8 cellular contexts compared by ENCODE assay signal in the genomic region with DNA sequence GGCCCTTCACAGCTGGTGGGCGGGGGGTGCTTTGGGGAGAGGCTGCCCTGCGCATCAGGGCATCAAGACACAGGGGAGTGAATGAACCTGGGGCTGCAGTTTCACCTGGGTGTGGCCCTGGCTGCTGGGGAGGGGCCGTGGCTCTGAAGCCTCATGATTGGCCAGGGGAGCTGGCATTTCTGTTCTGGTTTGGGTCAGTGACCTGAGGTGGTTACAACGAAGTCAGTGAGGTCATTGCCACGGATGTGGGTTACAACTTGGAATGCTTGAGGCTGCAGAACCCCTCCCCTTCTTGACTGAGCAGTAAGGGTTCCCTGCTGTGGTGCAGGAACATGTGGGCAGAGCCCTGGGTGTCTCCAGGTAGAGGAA. TPM values are rescaled to one million over a fixed set of nuclear protein-coding genes. Genes with fewer than 3 reads are reported as not detected.
A peak's percentile ranks its signal among the peaks of the same experiment; 100 is the strongest.
DNase-seq lines count a peak whose midpoint lies in the region.

No MANE protein-coding gene starts in this region.

- H4K8ac ChIP-seq in neuronal stem cell (ENCODE audit: low read depth, low read length), result no peak overlapping the region

- H3K14ac ChIP-seq in neuronal stem cell (ENCODE audit: low read length), result no peak overlapping the region

- no peaks in the 10 kb centered on the region for H3K27me3 ChIP-seq in neuronal stem cell (ENCODE audit: control insufficient read depth in 3 of 3, insufficient read depth in 3 of 3, low read depth in 1 of 3, low read length in 3 of 3)

- H3K4me1 ChIP-seq in neuronal stem cell (ENCODE audit: control insufficient read depth in 2 of 2, insufficient read depth in 1 of 2, low read depth in 1 of 2, low read length in 2 of 2), result peaks cover 17 to 22% of the 10 kb centered on the region in 2 donors

- no peak overlapping the region for H3K4ac ChIP-seq in neuronal stem cell (ENCODE audit: low read length)

- WGBS in neuronal stem cell (ENCODE audit: extremely low coverage in 2 of 2, insufficient read length in 2 of 2, insufficient replicate concordance in 1 of 2), 2 donors, result no CpG with 5 or more reads among the region's 5 CpGs

- H3K79me1 ChIP-seq in neuronal stem cell (ENCODE audit: low read depth, low read length), result peaks cover 9% of the 10 kb centered on the region

- H3K27ac Mint-ChIP-seq in activated naive CD4-positive, alpha-beta T cell treated with anti-CD3 and anti-CD28 coated beads, Interleukin-2, amount 50 U/mL, for 24 hours, result peak overlapping the region; percentile 30

- H3K27ac ChIP-seq in neuronal stem cell (replicated peaks; ENCODE audit: low read length), result no peak overlapping the region

- H4K91ac ChIP-seq in neuronal stem cell (ENCODE audit: low read depth, low read length, poor library complexity), result no peak overlapping the region

- H2BK15ac ChIP-seq in neuronal stem cell (ENCODE audit: low read length), result no peak overlapping the region

- H3K27me3 Mint-ChIP-seq in activated naive CD4-positive, alpha-beta T cell treated with anti-CD3 and anti-CD28 coated beads, Interleukin-2, amount 50 U/mL, for 24 hours, result no peaks in the 10 kb centered on the region

- H3K4me2 ChIP-seq in neuronal stem cell (ENCODE audit: insufficient read depth, low read length, poor library complexity, severe bottlenecking), result no peak overlapping the region

- peak overlapping the region; percentile 34 for H3K23ac ChIP-seq in neuronal stem cell (ENCODE audit: low read depth, low read length, poor library complexity)

- H3K18ac ChIP-seq in neuronal stem cell (ENCODE audit: low read length), result no peak overlapping the region

- no peak overlapping the region for H2AFZ ChIP-seq in neuronal stem cell (ENCODE audit: low read length)

- no peaks in the 10 kb centered on the region for H3K9me3 ChIP-seq in neuronal stem cell (replicated peaks in 1 of 2; ENCODE audit: control insufficient read depth in 2 of 2, insufficient read depth in 1 of 2, low read depth in 1 of 2, low read length in 2 of 2)

- H3K4me3 ChIP-seq in neuronal stem cell (ENCODE audit: low read length in 2 of 2), result no peak overlapping the region

- H3K9ac ChIP-seq in neuronal stem cell (ENCODE audit: low read depth, low read length, poor library complexity), result no peak overlapping the region

- H2BK12ac ChIP-seq in neuronal stem cell (ENCODE audit: low read length), result no peak overlapping the region

- H3K36me3 Mint-ChIP-seq in activated naive CD4-positive, alpha-beta T cell treated with anti-CD3 and anti-CD28 coated beads, Interleukin-2, amount 50 U/mL, for 24 hours, result no peaks in the 10 kb centered on the region

- H2BK120ac ChIP-seq in neuronal stem cell (ENCODE audit: low read depth, low read length), result no peak overlapping the region

- H2BK5ac ChIP-seq in neuronal stem cell (ENCODE audit: low read length), result no peak overlapping the region

- DNase-seq in AML-193 (lab: John Stamatoyannopoulos, UW), result peak; percentile 73 to 80
- peak; percentile 80 for DNase-seq in GM19238 (ENCODE audit: insufficient read length, low spot score)
- peak; percentile 85 for DNase-seq in MV-4-11 (lab: John Stamatoyannopoulos, UW)
- DNase-seq in neuronal stem cell (ENCODE audit: low spot score), result no peak
- DNase-seq in dermis blood vessel endothelial cell, result no peak
- no peak for DNase-seq in NCI-H82 (lab: John Stamatoyannopoulos, UW)
- no peak for DNase-seq in GOT3 (lab: John Stamatoyannopoulos, UW)

- H3K9me3 Mint-ChIP-seq in activated naive CD4-positive, alpha-beta T cell treated with anti-CD3 and anti-CD28 coated beads, Interleukin-2, amount 50 U/mL, for 24 hours, result no peaks in the 10 kb centered on the region

- peaks cover 6 to 9% of the 10 kb centered on the region in 2 donors for H3K36me3 ChIP-seq in neuronal stem cell (replicated peaks in 1 of 2; ENCODE audit: control insufficient read depth in 2 of 2, insufficient read depth in 2 of 2, low read length in 2 of 2)

- peak overlapping the region; percentile 10 for H2AK5ac ChIP-seq in neuronal stem cell (ENCODE audit: low read depth, low read length)

- peaks cover 36% of the 10 kb centered on the region for H3K4me1 Mint-ChIP-seq in activated naive CD4-positive, alpha-beta T cell treated with anti-CD3 and anti-CD28 coated beads, Interleukin-2, amount 50 U/mL, for 24 hours

- peak overlapping the region; percentile 19 for H3K4me3 Mint-ChIP-seq in activated naive CD4-positive, alpha-beta T cell treated with anti-CD3 and anti-CD28 coated beads, Interleukin-2, amount 50 U/mL, for 24 hours

RNA-seq across cellular contexts. Expression of gene TCEA2, which starts 3.0 kb away (rescaled TPM):
- polyA plus RNA-seq in neuronal stem cell (2013, experiment 1 of 2), result 111 TPM
- 113 TPM for polyA plus RNA-seq in neuronal stem cell (2013, experiment 2 of 2)
- total RNA-seq in dermis blood vessel endothelial cell, result 35.8 and 45.9 TPM in 2 replicates

RNA-seq across cellular contexts. Expression of gene RGS19, which starts 13.4 kb away (rescaled TPM):
- 7.9 TPM for polyA plus RNA-seq in neuronal stem cell (2013, experiment 1 of 2)
- 8.0 TPM for polyA plus RNA-seq in neuronal stem cell (2013, experiment 2 of 2)
- 29.3 and 44.6 TPM in 2 replicates for total RNA-seq in dermis blood vessel endothelial cell

RNA-seq across cellular contexts. Expression of gene OPRL1, which starts 13.9 kb away (rescaled TPM):
- 2.6 TPM for polyA plus RNA-seq in neuronal stem cell (2013, experiment 1 of 2)
- 2.5 TPM for polyA plus RNA-seq in neuronal stem cell (2013, experiment 2 of 2)
- 3.2 and 5.4 TPM in 2 replicates for total RNA-seq in dermis blood vessel endothelial cell

RNA-seq across cellular contexts. Expression of gene SOX18, which starts 16.5 kb away (rescaled TPM):
- 0.13 TPM for polyA plus RNA-seq in neuronal stem cell (2013, experiment 1 of 2)
- 0.08 TPM for polyA plus RNA-seq in neuronal stem cell (2013, experiment 2 of 2)
- 82.5 and 123 TPM in 2 replicates for total RNA-seq in dermis blood vessel endothelial cell

RNA-seq across cellular contexts. Expression of gene LKAAEAR1, which starts 18.2 kb away (rescaled TPM):
- 0.10 TPM for polyA plus RNA-seq in neuronal stem cell (2013, experiment 1 of 2)
- 0.08 TPM for polyA plus RNA-seq in neuronal stem cell (2013, experiment 2 of 2)
- total RNA-seq in dermis blood vessel endothelial cell, result not detected in 2 replicates

Comparison
In these comparisons a context has a peak if more than half of its experiments do, and no peak if none do; other contexts are left out.
1. DNase-seq: peak in AML-193 (2 of 2), GM19238 (single experiment) and MV-4-11 (single experiment); none in neuronal stem cell (single experiment), dermis blood vessel endothelial cell (single experiment), NCI-H82 (single experiment) and GOT3 (single experiment).